In genomic region chr22:20312396-20313191, GRCh38 we compare ENCODE assay signal across 1 cellular context.
TF ChIP-seq lines count a peak whose summit lies in the region.

No MANE protein-coding gene starts in this region.

TF ChIP-seq in K562, 482 proteins besides CTCF, POLR2A, EP300 and RAD21 (continues in another document):
- TF ChIP-seq, protein P1, sequence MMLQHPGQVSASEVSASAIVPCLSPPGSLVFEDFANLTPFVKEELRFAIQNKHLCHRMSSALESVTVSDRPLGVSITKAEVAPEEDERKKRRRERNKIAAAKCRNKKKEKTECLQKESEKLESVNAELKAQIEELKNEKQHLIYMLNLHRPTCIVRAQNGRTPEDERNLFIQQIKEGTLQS (IDR thresholded peaks at IDR 0.05), result no peak
- TF ChIP-seq, protein P1 (CRISPR knock-in tag; conservative IDR thresholded peaks at IDR 0.05), result no peak
- TF ChIP-seq, protein P2, sequence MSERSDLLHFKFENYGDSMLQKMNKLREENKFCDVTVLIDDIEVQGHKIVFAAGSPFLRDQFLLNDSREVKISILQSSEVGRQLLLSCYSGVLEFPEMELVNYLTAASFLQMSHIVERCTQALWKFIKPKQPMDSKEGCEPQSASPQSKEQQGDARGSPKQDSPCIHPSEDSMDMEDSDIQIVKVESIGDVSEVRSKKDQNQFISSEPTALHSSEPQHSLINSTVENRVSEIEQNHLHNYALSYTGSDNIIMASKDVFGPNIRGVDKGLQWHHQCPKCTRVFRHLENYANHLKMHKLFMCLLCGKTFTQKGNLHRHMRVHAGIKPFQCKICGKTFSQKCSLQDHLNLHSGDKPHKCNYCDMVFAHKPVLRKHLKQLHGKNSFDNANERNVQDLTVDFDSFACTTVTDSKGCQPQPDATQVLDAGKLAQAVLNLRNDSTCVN (CRISPR knock-in tag; IDR thresholded peaks at IDR 0.05), result 0 out of 2 replicates have a peak, but pooled peaks have one; percentile 20
- TF ChIP-seq ZNF398 (CRISPR knock-in tag; IDR thresholded peaks at IDR 0.05) (no peak), THAP12 (CRISPR knock-in tag; IDR thresholded peaks at IDR 0.05) (no peak), ZNF764 (CRISPR knock-in tag; IDR thresholded peaks at IDR 0.05; ENCODE audit: low read depth) (0 out of 2 replicates have a peak, but pooled peaks have one; percentile 12), ZNF174 (CRISPR knock-in tag; IDR thresholded peaks at IDR 0.05) (no peak), ATF1 (CRISPR knock-in tag; IDR thresholded peaks at IDR 0.05) (0 out of 2 replicates have a peak, but pooled peaks have one; percentile 6), ATF1 (tag; IDR thresholded peaks at IDR 0.05) (no peak), FOSL1 (tag; conservative IDR thresholded peaks at IDR 0.05) (no peak), U2AF1 (optimal IDR thresholded peaks at IDR 0.05; ENCODE audit: low read depth, low read length) (no peak), SREBF2 (CRISPR knock-in tag; IDR thresholded peaks at IDR 0.05) (no peak), CGGBP1 (CRISPR knock-in tag; IDR thresholded peaks at IDR 0.05) (no peak), CUX1 (CRISPR knock-in tag; IDR thresholded peaks at IDR 0.05) (no peak), ZNF518B (CRISPR knock-in tag; IDR thresholded peaks at IDR 0.05) (no peak), NFE2L1 (tag; IDR thresholded peaks at IDR 0.05; ENCODE audit: borderline replicate concordance, low read depth) (no peak), SMARCB1 (IDR thresholded peaks at IDR 0.05; ENCODE audit: insufficient read length, low read depth) (no peak), ZNF780A (CRISPR knock-in tag; IDR thresholded peaks at IDR 0.05) (no peak), CXXC5 (CRISPR knock-in tag; IDR thresholded peaks at IDR 0.05) (no peak), SETDB1 (IDR thresholded peaks at IDR 0.05; ENCODE audit: low read length) (no peak), SUPT5H (IDR thresholded peaks at IDR 0.05) (peak; percentile 26; the same call in 1 of the 2 replicates)
- TF ChIP-seq, protein P3, sequence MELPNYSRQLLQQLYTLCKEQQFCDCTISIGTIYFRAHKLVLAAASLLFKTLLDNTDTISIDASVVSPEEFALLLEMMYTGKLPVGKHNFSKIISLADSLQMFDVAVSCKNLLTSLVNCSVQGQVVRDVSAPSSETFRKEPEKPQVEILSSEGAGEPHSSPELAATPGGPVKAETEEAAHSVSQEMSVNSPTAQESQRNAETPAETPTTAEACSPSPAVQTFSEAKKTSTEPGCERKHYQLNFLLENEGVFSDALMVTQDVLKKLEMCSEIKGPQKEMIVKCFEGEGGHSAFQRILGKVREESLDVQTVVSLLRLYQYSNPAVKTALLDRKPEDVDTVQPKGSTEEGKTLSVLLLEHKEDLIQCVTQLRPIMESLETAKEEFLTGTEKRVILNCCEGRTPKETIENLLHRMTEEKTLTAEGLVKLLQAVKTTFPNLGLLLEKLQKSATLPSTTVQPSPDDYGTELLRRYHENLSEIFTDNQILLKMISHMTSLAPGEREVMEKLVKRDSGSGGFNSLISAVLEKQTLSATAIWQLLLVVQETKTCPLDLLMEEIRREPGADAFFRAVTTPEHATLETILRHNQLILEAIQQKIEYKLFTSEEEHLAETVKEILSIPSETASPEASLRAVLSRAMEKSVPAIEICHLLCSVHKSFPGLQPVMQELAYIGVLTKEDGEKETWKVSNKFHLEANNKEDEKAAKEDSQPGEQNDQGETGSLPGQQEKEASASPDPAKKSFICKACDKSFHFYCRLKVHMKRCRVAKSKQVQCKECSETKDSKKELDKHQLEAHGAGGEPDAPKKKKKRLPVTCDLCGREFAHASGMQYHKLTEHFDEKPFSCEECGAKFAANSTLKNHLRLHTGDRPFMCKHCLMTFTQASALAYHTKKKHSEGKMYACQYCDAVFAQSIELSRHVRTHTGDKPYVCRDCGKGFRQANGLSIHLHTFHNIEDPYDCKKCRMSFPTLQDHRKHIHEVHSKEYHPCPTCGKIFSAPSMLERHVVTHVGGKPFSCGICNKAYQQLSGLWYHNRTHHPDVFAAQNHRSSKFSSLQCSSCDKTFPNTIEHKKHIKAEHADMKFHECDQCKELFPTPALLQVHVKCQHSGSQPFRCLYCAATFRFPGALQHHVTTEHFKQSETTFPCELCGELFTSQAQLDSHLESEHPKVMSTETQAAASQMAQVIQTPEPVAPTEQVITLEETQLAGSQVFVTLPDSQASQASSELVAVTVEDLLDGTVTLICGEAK (IDR thresholded peaks at IDR 0.05), result no peak
- TF ChIP-seq, protein P3 (CRISPR knock-in tag; IDR thresholded peaks at IDR 0.05), result 0 out of 2 replicates have a peak, but pooled peaks have one; percentile 42
- TF ChIP-seq, protein P4, sequence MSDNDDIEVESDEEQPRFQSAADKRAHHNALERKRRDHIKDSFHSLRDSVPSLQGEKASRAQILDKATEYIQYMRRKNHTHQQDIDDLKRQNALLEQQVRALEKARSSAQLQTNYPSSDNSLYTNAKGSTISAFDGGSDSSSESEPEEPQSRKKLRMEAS (CRISPR knock-in tag; IDR thresholded peaks at IDR 0.05), result peak; percentile 31; the same call in 1 of the 2 replicates
